Comparison of ENCODE assay signal across 25 cellular contexts in the genomic region with DNA sequence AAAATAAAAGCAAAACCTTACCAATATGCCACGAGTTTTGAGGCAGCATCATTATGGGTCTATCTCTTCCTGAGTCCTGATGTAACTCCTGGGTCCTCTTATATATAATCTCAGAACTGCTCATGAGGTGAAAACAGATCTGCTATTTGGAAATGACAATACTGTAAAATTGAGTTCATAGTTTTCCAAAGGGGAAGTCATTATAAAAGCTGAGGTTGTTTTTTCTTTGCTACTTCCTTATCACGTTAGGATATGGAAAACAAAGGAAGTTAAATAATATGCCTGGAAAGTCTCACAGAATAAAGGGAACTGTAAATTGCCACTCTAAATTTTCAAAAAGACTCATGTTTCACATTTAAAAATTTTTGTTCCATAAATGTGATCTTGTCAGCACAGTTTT. TPM values are rescaled to one million over a fixed set of nuclear protein-coding genes. Genes with fewer than 3 reads are reported as not detected.
DNase-seq lines count a peak whose midpoint lies in the region.
"Had no signal": no experiment of that assay in that cellular context is flagged by ENCODE, and none has a peak within 500 bp of the region (broad histone marks: within the 10 kb centered on the region; RNA-seq: fewer than 3 reads in every experiment).

CD163L1 (minus strand) TSS at position 78 of the 400 bp plus-strand sequence; CDS start at position 52, 26 bp downstream.

- H2BK5ac ChIP-seq in mesendoderm (ENCODE audit: low read length), result no peak within 1 kb of the TSS

- no peak within 1 kb of the TSS for H3K4me2 ChIP-seq in Karpas-422 (ENCODE audit: low read depth, low read length, poor library complexity, severe bottlenecking)
- no peak within 1 kb of the TSS for H3K4me2 ChIP-seq in mesendoderm (ENCODE audit: low read length)
- H3K4me2 ChIP-seq: GM23338 had no signal

- H3K27ac ChIP-seq in Karpas-422 (ENCODE audit: low read length), result no peak within 1 kb of the TSS
- no peak within 1 kb of the TSS for H3K27ac ChIP-seq in subcutaneous abdominal adipose tissue (ENCODE audit: low read depth, low read length)
- no peak within 1 kb of the TSS for H3K27ac ChIP-seq in mesendoderm (ENCODE audit: low read depth, low read length)
- H3K27ac ChIP-seq: C4-2B, gastroesophageal sphincter had no signal

- no peak within 1 kb of the TSS for H3K56ac ChIP-seq in mesendoderm (ENCODE audit: low read length)

- no peak within 1 kb of the TSS for H2AK5ac ChIP-seq in mesendoderm (ENCODE audit: low read length)

- H3K27me3 ChIP-seq in Karpas-422 (ENCODE audit: low read length) (no peaks in the 10 kb centered on the region), subcutaneous abdominal adipose tissue (ENCODE audit: control insufficient read depth in 5 of 5, insufficient read depth in 4 of 5, low read length in 5 of 5) (no peaks in the 10 kb centered on the region), mesendoderm (ENCODE audit: insufficient read depth, low read length, poor library complexity) (no peaks in the 10 kb centered on the region)

- H4K8ac ChIP-seq in mesendoderm (ENCODE audit: low read depth, low read length), result no peak within 1 kb of the TSS

- no peak within 1 kb of the TSS for H3K18ac ChIP-seq in mesendoderm (ENCODE audit: low read length)

- no peak within 1 kb of the TSS for H2AFZ ChIP-seq in Karpas-422 (ENCODE audit: low read length)
- H2AFZ ChIP-seq: GM23338 had no signal

- no peak within 1 kb of the TSS for H3K9ac ChIP-seq in Karpas-422 (ENCODE audit: low read length)
- no peak within 1 kb of the TSS for H3K9ac ChIP-seq in subcutaneous abdominal adipose tissue (ENCODE audit: low read length in 5 of 5)
- H3K9ac ChIP-seq in mesendoderm (ENCODE audit: low read length), result no peak within 1 kb of the TSS

- no peak within 1 kb of the TSS for H4K5ac ChIP-seq in mesendoderm (ENCODE audit: low read length)

- no peak within 1 kb of the TSS for H2BK120ac ChIP-seq in mesendoderm (ENCODE audit: low read depth, low read length)

- no peaks in the 10 kb centered on the region for H3K9me2 ChIP-seq in Karpas-422 (replicated peaks; ENCODE audit: insufficient read depth, low read length)

- no peaks in the 10 kb centered on the region for H3K79me1 ChIP-seq in mesendoderm (ENCODE audit: low read length)

- no peaks in the 10 kb centered on the region for H3K79me2 ChIP-seq in Karpas-422 (ENCODE audit: low read length)
- no peaks in the 10 kb centered on the region for H3K79me2 ChIP-seq in mesendoderm (ENCODE audit: control insufficient read depth, insufficient read depth, low read length)

- H3K9me3 ChIP-seq in Karpas-422 (ENCODE audit: low read length) (no peaks in the 10 kb centered on the region), subcutaneous abdominal adipose tissue (ENCODE audit: control insufficient read depth in 5 of 5, low read length in 5 of 5) (no peaks in the 10 kb centered on the region)

- no peak within 1 kb of the TSS for H3K23ac ChIP-seq in mesendoderm (ENCODE audit: low read length)

- no peaks in the 10 kb centered on the region for H4K20me1 ChIP-seq in Karpas-422 (ENCODE audit: insufficient read depth, low read depth, low read length)

- peak; percentile 25 for DNase-seq in DMS53 treated with DMSO at 0.1 percent for 48 hours (lab: John Stamatoyannopoulos, UW; ENCODE audit: unreplicated experiment)
- no peak for DNase-seq in Karpas-422
- DNase-seq in dermis blood vessel endothelial cell, result peak; percentile 35
- DNase-seq in ecto neural progenitor cell (ENCODE audit: low spot score), result no peak
- DNase-seq in mesendoderm, result no peak
- no peak for DNase-seq in GM03348 (ENCODE audit: low spot score)
- DNase-seq: activated CD4-positive, alpha-beta T cell treated with anti-CD3 and anti-CD28 coated beads, Interleukin-2, amount 10 ng/mL, durations not matched to agents 24 days and 14 days; activated gamma-delta T cell treated with Interleukin-2 at 50 U/mL for 16 hours; activated T-cell treated with anti-CD3 and anti-CD28 coated beads, Interleukin-2, amount 50 U/mL, for 24 hours; cortex of kidney; hippocampal formation; mesenchymal stem cell; naive thymus-derived CD4-positive, alpha-beta T cell; NCI-H1105; NCI-H1930; NCI-H226; NCI-H748 treated with DMSO at 0.1 percent for 48 hours; nucleus accumbens; small intestine; stimulated activated CD4-positive, alpha-beta T cell treated with anti-CD3 and anti-CD28 coated beads, Interleukin-1b, Interleukin-23, amount 100 ng/mL, for 48 hours had no signal

- H3K36me3 ChIP-seq in Karpas-422 (ENCODE audit: insufficient read depth, low read length), result no peaks in the 10 kb centered on the region
- H3K36me3 ChIP-seq in subcutaneous abdominal adipose tissue (ENCODE audit: control insufficient read depth in 5 of 5, insufficient read depth in 5 of 5, low read length in 5 of 5), result no peaks in the 10 kb centered on the region
- H3K36me3 ChIP-seq in mesendoderm (ENCODE audit: control insufficient read depth, insufficient read depth, low read length), result no peaks in the 10 kb centered on the region
- H3K36me3 ChIP-seq: gastroesophageal sphincter had no signal

- no CpG with 5 or more reads among the region's 2 CpGs for WGBS in mesendoderm (ENCODE audit: extremely low coverage, insufficient coverage, low lambda C conversion rate)

- H3K4me1 ChIP-seq in Karpas-422 (ENCODE audit: low read length) (no peaks in the 10 kb centered on the region), subcutaneous abdominal adipose tissue (ENCODE audit: control insufficient read depth in 5 of 5, insufficient read depth in 5 of 5, low read length in 5 of 5) (peaks cover 0 to 6% (median 4%) of the 10 kb centered on the region in 5 donors), mesendoderm (ENCODE audit: control insufficient read depth, low read depth, low read length) (no peaks in the 10 kb centered on the region)

- no peak within 1 kb of the TSS for H2BK15ac ChIP-seq in mesendoderm (replicated peaks; ENCODE audit: low read depth)

- H3K4ac ChIP-seq in mesendoderm (ENCODE audit: low read depth, low read length), result no peak within 1 kb of the TSS

- no peak within 1 kb of the TSS for H3K4me3 ChIP-seq in Karpas-422 (ENCODE audit: low read length)
- peak within 1 kb of the TSS in 4 of 5 donors; percentile 26 to 44 (median 39) for H3K4me3 ChIP-seq in subcutaneous abdominal adipose tissue (ENCODE audit: low read depth in 1 of 5, low read length in 5 of 5)
- H3K4me3 ChIP-seq in mesendoderm (ENCODE audit: low read length), result no peak within 1 kb of the TSS
- H3K4me3 ChIP-seq: gastroesophageal sphincter, GM23338 had no signal

RNA-seq across cellular contexts. Expression of gene CD163L1, which starts in this region (rescaled TPM):
- total RNA-seq in Karpas-422 (2014; rRNA removed; shearing (Covaris generic); ENCODE audit: low replicate concordance), result 19.4 and 34.4 TPM in 2 replicates
- 5.4 and 7.1 TPM in 2 replicates for total RNA-seq in dermis blood vessel endothelial cell
- polyA plus RNA-seq in mesendoderm (2013, experiment 1 of 2), result 0.15 TPM
- 0.14 TPM for polyA plus RNA-seq in mesendoderm (2013, experiment 2 of 2)
- total RNA-seq: activated CD4-positive, alpha-beta T cell treated with anti-CD3 and anti-CD28 coated beads, Interleukin-2, amount 10 ng/mL, durations not matched to agents 24 days and 14 days; activated CD8-positive, alpha-beta memory T cell treated with anti-CD3 and anti-CD28 coated beads for 36 hours had no signal
- polyA plus RNA-seq: naive thymus-derived CD4-positive, alpha-beta T cell had no signal

Comparison
In these comparisons a context has a peak if more than half of its experiments do, and no peak if none do; other contexts are left out.
1. DNase-seq: peak in DMS53 treated with DMSO at 0.1 percent for 48 hours (single experiment) and dermis blood vessel endothelial cell (single experiment); none in Karpas-422 (single experiment), ecto neural progenitor cell (single experiment), mesendoderm (single experiment) and GM03348 (single experiment).
2. H3K4me3 ChIP-seq: peak in subcutaneous abdominal adipose tissue (4 of 5); none in Karpas-422 (single experiment) and mesendoderm (single experiment).